Comparison of ENCODE assay signal across 20 cellular contexts in genomic region chr5:24909210-24909609, GRCh38.
DNase-seq lines count a peak whose midpoint lies in the region; TF ChIP-seq lines count a peak whose summit lies in the region.
"Had no signal": no experiment of that assay in that cellular context is flagged by ENCODE, and none has a peak within 500 bp of the region (broad histone marks: within the 10 kb centered on the region; RNA-seq: fewer than 3 reads in every experiment).

No MANE protein-coding gene starts in this region.

- no peak overlapping the region for H4K5ac ChIP-seq in mesendoderm (ENCODE audit: low read length)

- no peak for TF ChIP-seq EP300 in Ishikawa (IDR thresholded peaks at IDR 0.05; ENCODE audit: borderline replicate concordance)

- intact Hi-C loops in ascending aorta (cut with DNase I), result no loop called here

- TF ChIP-seq RAD21 in Ishikawa (IDR thresholded peaks at IDR 0.05; ENCODE audit: low read depth), result no peak

- H3K23ac ChIP-seq in mesendoderm (ENCODE audit: low read length), result no peak overlapping the region

- TF ChIP-seq CTCF in ascending aorta (IDR thresholded peaks at IDR 0.05), result no peak

- no peak overlapping the region for H3K18ac ChIP-seq in mesendoderm (ENCODE audit: low read length)

- no peak overlapping the region for H3K4me2 ChIP-seq in mesendoderm (ENCODE audit: low read length)

- H3K79me2 ChIP-seq in mesendoderm (ENCODE audit: control insufficient read depth, insufficient read depth, low read length), result no peaks in the 10 kb centered on the region

- H3K36me3 ChIP-seq in mesendoderm (ENCODE audit: control insufficient read depth, insufficient read depth, low read length) (no peaks in the 10 kb centered on the region), ascending aorta (no peaks in the 10 kb centered on the region)
- H3K36me3 ChIP-seq: HAP-1 had no signal

- H2AK5ac ChIP-seq in mesendoderm (ENCODE audit: low read length), result no peak overlapping the region

- H2BK5ac ChIP-seq in mesendoderm (ENCODE audit: low read length), result no peak overlapping the region

- H3K56ac ChIP-seq in mesendoderm (ENCODE audit: low read length), result no peak overlapping the region

- no peaks in the 10 kb centered on the region for H3K9me3 ChIP-seq in ascending aorta
- H3K9me3 ChIP-seq: HAP-1 had no signal

- H2BK120ac ChIP-seq in mesendoderm (ENCODE audit: low read depth, low read length), result no peak overlapping the region

- no peak overlapping the region for H3K9ac ChIP-seq in mesendoderm (ENCODE audit: low read length)

- H4K8ac ChIP-seq in mesendoderm (ENCODE audit: low read depth, low read length), result no peak overlapping the region

- H3K27me3 ChIP-seq in mesendoderm (ENCODE audit: insufficient read depth, low read length, poor library complexity) (no peaks in the 10 kb centered on the region), ascending aorta (no peaks in the 10 kb centered on the region)

- H2BK15ac ChIP-seq in mesendoderm (replicated peaks; ENCODE audit: low read depth), result no peak overlapping the region

- H3K4ac ChIP-seq in mesendoderm (ENCODE audit: low read depth, low read length), result no peak overlapping the region

- peak; percentile 31 for DNase-seq in DMS53 (lab: John Stamatoyannopoulos, UW)
- DNase-seq in DMS53 treated with DMSO at 0.1 percent for 48 hours (lab: John Stamatoyannopoulos, UW; ENCODE audit: unreplicated experiment), result no peak
- peak; percentile 57 for DNase-seq in NCI-H69 (lab: John Stamatoyannopoulos, UW)
- peak; percentile 16 for DNase-seq in mesendoderm
- no peak for DNase-seq in pons (ENCODE audit: low spot score)
- DNase-seq in NCI-H2107 treated with DMSO at 0.1 percent for 48 hours (lab: John Stamatoyannopoulos, UW; ENCODE audit: unreplicated experiment), result no peak
- DNase-seq in ascending aorta (ENCODE audit: low spot score in 2 of 2), result no peak
- DNase-seq: C1 segment of cervical spinal cord; Calu3; CD4-positive, alpha-beta memory T cell; COR-L47; DMS79; EL; GDM1; GOT3; HFFc6 had no signal

- no peaks in the 10 kb centered on the region for H3K79me1 ChIP-seq in mesendoderm (ENCODE audit: low read length)

- H3K4me3 ChIP-seq in mesendoderm (ENCODE audit: low read length) (no peak overlapping the region), ascending aorta (no peak overlapping the region)
- H3K4me3 ChIP-seq: GM12878, HAP-1 had no signal

- H3K4me1 ChIP-seq in mesendoderm (ENCODE audit: control insufficient read depth, low read depth, low read length) (no peaks in the 10 kb centered on the region), ascending aorta (no peaks in the 10 kb centered on the region)
- H3K4me1 ChIP-seq: HAP-1 had no signal

- H3K27ac ChIP-seq in mesendoderm (ENCODE audit: low read depth, low read length) (no peak overlapping the region), ascending aorta (no peak overlapping the region)
- H3K27ac ChIP-seq: 22Rv1 had no signal

TF ChIP-seq in Ishikawa, 13 proteins besides CTCF, POLR2A, EP300 and RAD21:
- TF ChIP-seq YY1 (IDR thresholded peaks at IDR 0.05; ENCODE audit: low read depth) (no peak), CEBPB (IDR thresholded peaks at IDR 0.05) (no peak), EGR1 (IDR thresholded peaks at IDR 0.05) (no peak), TAF1 (IDR thresholded peaks at IDR 0.05; ENCODE audit: low read depth) (no peak)
- TF ChIP-seq, protein P1, sequence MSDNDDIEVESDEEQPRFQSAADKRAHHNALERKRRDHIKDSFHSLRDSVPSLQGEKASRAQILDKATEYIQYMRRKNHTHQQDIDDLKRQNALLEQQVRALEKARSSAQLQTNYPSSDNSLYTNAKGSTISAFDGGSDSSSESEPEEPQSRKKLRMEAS (IDR thresholded peaks at IDR 0.05), result no peak
- TF ChIP-seq, protein P2, sequence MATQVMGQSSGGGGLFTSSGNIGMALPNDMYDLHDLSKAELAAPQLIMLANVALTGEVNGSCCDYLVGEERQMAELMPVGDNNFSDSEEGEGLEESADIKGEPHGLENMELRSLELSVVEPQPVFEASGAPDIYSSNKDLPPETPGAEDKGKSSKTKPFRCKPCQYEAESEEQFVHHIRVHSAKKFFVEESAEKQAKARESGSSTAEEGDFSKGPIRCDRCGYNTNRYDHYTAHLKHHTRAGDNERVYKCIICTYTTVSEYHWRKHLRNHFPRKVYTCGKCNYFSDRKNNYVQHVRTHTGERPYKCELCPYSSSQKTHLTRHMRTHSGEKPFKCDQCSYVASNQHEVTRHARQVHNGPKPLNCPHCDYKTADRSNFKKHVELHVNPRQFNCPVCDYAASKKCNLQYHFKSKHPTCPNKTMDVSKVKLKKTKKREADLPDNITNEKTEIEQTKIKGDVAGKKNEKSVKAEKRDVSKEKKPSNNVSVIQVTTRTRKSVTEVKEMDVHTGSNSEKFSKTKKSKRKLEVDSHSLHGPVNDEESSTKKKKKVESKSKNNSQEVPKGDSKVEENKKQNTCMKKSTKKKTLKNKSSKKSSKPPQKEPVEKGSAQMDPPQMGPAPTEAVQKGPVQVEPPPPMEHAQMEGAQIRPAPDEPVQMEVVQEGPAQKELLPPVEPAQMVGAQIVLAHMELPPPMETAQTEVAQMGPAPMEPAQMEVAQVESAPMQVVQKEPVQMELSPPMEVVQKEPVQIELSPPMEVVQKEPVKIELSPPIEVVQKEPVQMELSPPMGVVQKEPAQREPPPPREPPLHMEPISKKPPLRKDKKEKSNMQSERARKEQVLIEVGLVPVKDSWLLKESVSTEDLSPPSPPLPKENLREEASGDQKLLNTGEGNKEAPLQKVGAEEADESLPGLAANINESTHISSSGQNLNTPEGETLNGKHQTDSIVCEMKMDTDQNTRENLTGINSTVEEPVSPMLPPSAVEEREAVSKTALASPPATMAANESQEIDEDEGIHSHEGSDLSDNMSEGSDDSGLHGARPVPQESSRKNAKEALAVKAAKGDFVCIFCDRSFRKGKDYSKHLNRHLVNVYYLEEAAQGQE (IDR thresholded peaks at IDR 0.05; ENCODE audit: low read depth), result peak; percentile 67
TF ChIP-seq in Ishikawa: peak in this region for 1.

Comparison
In these comparisons a context has a peak if more than half of its experiments do, and no peak if none do; other contexts are left out.
1. DNase-seq: peak in DMS53 (single experiment), NCI-H69 (single experiment) and mesendoderm (single experiment); none in DMS53 treated with DMSO at 0.1 percent for 48 hours (single experiment), pons (single experiment), NCI-H2107 treated with DMSO at 0.1 percent for 48 hours (single experiment) and ascending aorta (0 of 2).